27 cellular contexts compared by ENCODE assay signal in genomic region chr15:37072181-37072580, GRCh38. TPM values are rescaled to one million over a fixed set of nuclear protein-coding genes. Genes with fewer than 3 reads are reported as not detected.
DNase-seq lines count a peak whose midpoint lies in the region; ATAC-seq, FAIRE-seq and TF ChIP-seq lines count a peak whose summit lies in the region.
"Had no signal": no experiment of that assay in that cellular context is flagged by ENCODE, and none has a peak within 500 bp of the region (broad histone marks: within the 10 kb centered on the region; RNA-seq: fewer than 3 reads in every experiment).

No MANE protein-coding gene starts in this region.

- H3K4me1 Mint-ChIP-seq in astrocyte (ENCODE audit: low read depth, unreplicated experiment): peaks cover 7% of the 10 kb centered on the region
- H3K4me1 Mint-ChIP-seq in nephron progenitor cell: peaks cover 27% of the 10 kb centered on the region
- H3K4me1 Mint-ChIP-seq: CD8-positive, alpha-beta memory T cell had no signal

- H3K9me3 ChIP-seq in cardiac muscle cell (ENCODE audit: low read depth): no peaks in the 10 kb centered on the region
- no peaks in the 10 kb centered on the region for H3K9me3 ChIP-seq in left ventricle myocardium inferior (replicated peaks)
- H3K9me3 ChIP-seq in astrocyte (ENCODE audit: insufficient read depth, low read depth, low read length): no peaks in the 10 kb centered on the region
- H3K9me3 ChIP-seq: Peyer's patch, SJCRH30 had no signal

- H3K27ac ChIP-seq in cardiac muscle cell (peak overlapping the region; percentile 29), left ventricle myocardium inferior (replicated peaks) (no peak overlapping the region), astrocyte (ENCODE audit: low read depth, low read length) (no peak overlapping the region)
- H3K27ac ChIP-seq: HL-60, Peyer's patch, SJCRH30 had no signal

- H3K4me3 Mint-ChIP-seq in astrocyte (ENCODE audit: unreplicated experiment) (no peak overlapping the region), nephron progenitor cell (no peak overlapping the region)
- H3K4me3 Mint-ChIP-seq: CD8-positive, alpha-beta memory T cell; H9 had no signal

- H3K27me3 Mint-ChIP-seq in astrocyte (ENCODE audit: low read depth, unreplicated experiment) (no peaks in the 10 kb centered on the region), nephron progenitor cell (ENCODE audit: low read depth, poor library complexity) (no peaks in the 10 kb centered on the region)

- no peak for TF ChIP-seq CTCF in cardiac muscle cell (IDR thresholded peaks at IDR 0.05; ENCODE audit: low read depth, low read length)
- TF ChIP-seq CTCF in left ventricle myocardium inferior (IDR thresholded peaks at IDR 0.05; ENCODE audit: borderline replicate concordance): no peak
- TF ChIP-seq CTCF in astrocyte (IDR thresholded peaks at IDR 0.05; ENCODE audit: insufficient read depth, low read depth, low read length): no peak
- TF ChIP-seq CTCF in nephron progenitor cell (IDR thresholded peaks at IDR 0.05): no peak

- no peak for ATAC-seq in GM18502 (IDR thresholded peaks at IDR 0.05; ENCODE audit: poor library complexity, unreplicated experiment)
- ATAC-seq: HepG2 had no signal

- peaks cover 20% of the 10 kb centered on the region for H3K4me1 ChIP-seq in cardiac muscle cell (ENCODE audit: low read depth)
- peaks cover 19% of the 10 kb centered on the region for H3K4me1 ChIP-seq in left ventricle myocardium inferior
- peaks cover 8% of the 10 kb centered on the region for H3K4me1 ChIP-seq in astrocyte (ENCODE audit: insufficient read depth, low read length)
- H3K4me1 ChIP-seq: Peyer's patch, SJCRH30 had no signal

- H3K4me2 ChIP-seq in astrocyte (ENCODE audit: low read length): no peak overlapping the region

- H4K20me1 ChIP-seq in astrocyte (ENCODE audit: insufficient read depth, low read length): peaks cover 31% of the 10 kb centered on the region

- intact Hi-C loops in left ventricle myocardium inferior (cut with micrococcal nuclease): no loop called here

- no peak overlapping the region for H3K9ac ChIP-seq in astrocyte (ENCODE audit: low read length)

- no peak overlapping the region for H2AFZ ChIP-seq in astrocyte (ENCODE audit: low read depth, low read length)

- DNase-seq in cardiac muscle cell (ENCODE audit: low read depth in 1 of 2, low spot score in 1 of 2): peak in 1 of 2 donors; percentile 65
- no peak for DNase-seq in left ventricle myocardium inferior
- peak; percentile 58 for DNase-seq in astrocyte (ENCODE audit: low read depth)
- DNase-seq in nephron progenitor cell: no peak
- DNase-seq in retina: no peak
- DNase-seq in urothelium cell line (ENCODE audit: low spot score): no peak
- DNase-seq: 8988T; AML-193; C1 segment of cervical spinal cord; CD8-positive, alpha-beta memory T cell; DMS53; EL; GF-D8; H9; KBM-7; NCI-H1092; NCI-H1436; NCI-H187 treated with DMSO at 0.1 percent for 48 hours; NCI-H2227 treated with DMSO at 0.1 percent for 48 hours; NCI-H510A treated with DMSO at 0.1 percent for 48 hours; NCI-H748 treated with DMSO at 0.1 percent for 48 hours; Peyer's patch; SJCRH30 had no signal

- H3K4me3 ChIP-seq in cardiac muscle cell (no peak overlapping the region), left ventricle myocardium inferior (no peak overlapping the region), astrocyte (ENCODE audit: insufficient read depth, low read depth, low read length) (no peak overlapping the region)
- H3K4me3 ChIP-seq: Peyer's patch, SJCRH30 had no signal

- H3K27me3 ChIP-seq in cardiac muscle cell (no peaks in the 10 kb centered on the region), left ventricle myocardium inferior (ENCODE audit: low read depth) (no peaks in the 10 kb centered on the region), astrocyte (ENCODE audit: insufficient read depth, low read length) (no peaks in the 10 kb centered on the region)
- H3K27me3 ChIP-seq: Peyer's patch, SJCRH30 had no signal

- H3K36me3 ChIP-seq in cardiac muscle cell: peaks cover 75% of the 10 kb centered on the region
- peaks cover 4% of the 10 kb centered on the region for H3K36me3 ChIP-seq in left ventricle myocardium inferior
- H3K36me3 ChIP-seq in astrocyte (ENCODE audit: insufficient read depth, low read length): peaks cover 13% of the 10 kb centered on the region
- H3K36me3 ChIP-seq: Peyer's patch had no signal

- H3K27ac Mint-ChIP-seq in astrocyte (ENCODE audit: unreplicated experiment): no peak overlapping the region
- peak overlapping the region; percentile 53 for H3K27ac Mint-ChIP-seq in nephron progenitor cell
- H3K27ac Mint-ChIP-seq: CD8-positive, alpha-beta memory T cell; H9 had no signal

- no peak for FAIRE-seq in astrocyte (lab: Jason Lieb, UNC)
- FAIRE-seq in urothelium cell line (lab: Jason Lieb, UNC): no peak
- FAIRE-seq: D721Med, HepG2 had no signal

- peaks cover 11% of the 10 kb centered on the region for H3K36me3 Mint-ChIP-seq in astrocyte (ENCODE audit: low read depth, unreplicated experiment)
- H3K36me3 Mint-ChIP-seq in nephron progenitor cell (ENCODE audit: low read depth): peaks cover 99% of the 10 kb centered on the region
- H3K36me3 Mint-ChIP-seq: CD8-positive, alpha-beta memory T cell had no signal

- peaks cover 34% of the 10 kb centered on the region for H3K79me2 ChIP-seq in astrocyte (ENCODE audit: insufficient read depth, low read length)

- no peaks in the 10 kb centered on the region for H3K9me3 Mint-ChIP-seq in astrocyte (ENCODE audit: unreplicated experiment)
- no peaks in the 10 kb centered on the region for H3K9me3 Mint-ChIP-seq in nephron progenitor cell
- H3K9me3 Mint-ChIP-seq: CD8-positive, alpha-beta memory T cell; H9 had no signal

RNA-seq across cellular contexts. Expression of gene MEIS2, which starts 28.2 kb away (rescaled TPM):
- total RNA-seq in cardiac muscle cell: 326 and 432 TPM in 2 replicates
- polyA plus RNA-seq in cardiac muscle cell: 224 and 249 TPM in 2 replicates
- 36.0 TPM for total RNA-seq in left ventricle myocardium inferior
- 30.9 and 35.6 TPM in 2 replicates for total RNA-seq in astrocyte
- total RNA-seq: CD8-positive, alpha-beta memory T cell had no signal
- polyA plus RNA-seq: CD8-positive, alpha-beta memory T cell had no signal
